In the genomic region with DNA sequence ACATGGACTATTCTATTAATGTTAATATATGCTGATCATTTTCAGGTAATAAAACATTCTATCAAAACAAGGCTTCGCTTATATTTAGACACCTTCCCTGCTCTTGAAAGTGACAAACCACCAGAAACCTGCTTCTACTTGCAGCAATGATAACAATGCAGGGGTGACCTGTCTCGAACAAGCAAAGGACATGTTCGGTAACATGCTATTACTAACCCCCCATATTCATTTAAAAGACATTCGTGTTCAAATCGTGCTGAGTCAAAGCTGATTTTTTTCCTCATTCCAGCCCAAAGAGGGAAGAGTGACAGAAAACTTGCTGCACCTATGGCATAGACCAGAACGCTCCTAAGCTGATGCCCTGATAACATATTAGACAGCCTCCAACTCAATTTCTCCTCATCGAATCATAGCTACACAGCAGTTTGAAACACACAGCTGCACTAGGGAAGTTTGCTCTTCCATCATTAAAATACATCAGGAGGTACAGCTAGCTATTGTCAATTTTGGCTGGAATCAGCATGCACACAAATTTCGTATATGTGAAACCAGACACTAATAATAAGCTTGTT, we compare ENCODE assay signal across 20 cellular contexts.
A peak's percentile ranks its signal among the peaks of the same experiment; 100 is the strongest.
DNase-seq lines count a peak whose midpoint lies in the region; ATAC-seq and TF ChIP-seq lines count a peak whose summit lies in the region.
"Had no signal": no experiment of that assay in that cellular context is flagged by ENCODE, and none has a peak within 500 bp of the region (broad histone marks: within the 10 kb centered on the region; RNA-seq: fewer than 3 reads in every experiment).

No MANE protein-coding gene starts in this region.

- H3K4me2 ChIP-seq in PC-3 (ENCODE audit: low read length), result no peak overlapping the region

- H3K9me2 ChIP-seq in PC-3 (replicated peaks; ENCODE audit: low read length), result no peaks in the 10 kb centered on the region

- H3K9ac ChIP-seq in PC-3 (ENCODE audit: low read length), result no peak overlapping the region

- H3K27ac ChIP-seq in left ventricle myocardium inferior (replicated peaks), result peak overlapping the region; percentile 78
- no peak overlapping the region for H3K27ac ChIP-seq in naive thymus-derived CD4-positive, alpha-beta T cell (ENCODE audit: low read depth, low read length)
- no peak overlapping the region for H3K27ac ChIP-seq in PC-3 (ENCODE audit: low read length)

- no peaks in the 10 kb centered on the region for H3F3A ChIP-seq in PC-3 (ENCODE audit: low read length, unreplicated experiment)

- POLR2A ChIA-PET in naive thymus-derived CD4-positive, alpha-beta T cell (lab: Charles Lee), result interaction anchor here (0.7 kb wide), 1 partner anchor 133 kb away, joined by 3 read pairs; no protein-coding TSS in a partner anchor
- POLR2A ChIA-PET in PC-3 (lab: Charles Lee; ENCODE audit: unreplicated experiment), result no interaction called here

- H3K36me3 ChIP-seq in left ventricle myocardium inferior (no peaks in the 10 kb centered on the region), PC-3 (ENCODE audit: low read depth, low read length) (no peaks in the 10 kb centered on the region)
- no peaks in the 10 kb centered on the region for H3K36me3 ChIP-seq in naive thymus-derived CD4-positive, alpha-beta T cell (ENCODE audit: control insufficient read depth in 2 of 3, insufficient read depth in 3 of 3, low read length in 3 of 3)
- H3K36me3 ChIP-seq: MG63, right atrium auricular region had no signal

- intact Hi-C loops in left ventricle myocardium inferior (cut with micrococcal nuclease) (no loop called here), cardiac septum (cut with DNase I) (loop anchor here (5.0 kb wide), 1 partner anchor 340 kb away; the partner anchor contains the start of gene FOXP1), PC-3 (cut with micrococcal nuclease) (no loop called here)
- intact Hi-C loops in naive thymus-derived CD4-positive, alpha-beta T cell (cut with micrococcal nuclease), result loop anchor here in 1 of 2 donors (1.0 kb wide), 1 partner anchor 11 kb away; no protein-coding TSS in a partner anchor

- ATAC-seq in naive thymus-derived CD4-positive, alpha-beta T cell, result no peak
- no peak for ATAC-seq in PC-3
- ATAC-seq: activated T-helper 17 cell treated with anti-CD3 and anti-CD28 coated beads, Interleukin-2, amount 50 U/mL, for 72 hours; mucosa of descending colon had no signal

- H3K9me3 ChIP-seq in left ventricle myocardium inferior (replicated peaks) (no peaks in the 10 kb centered on the region), PC-3 (ENCODE audit: low read length) (no peaks in the 10 kb centered on the region)
- no peaks in the 10 kb centered on the region for H3K9me3 ChIP-seq in naive thymus-derived CD4-positive, alpha-beta T cell (ENCODE audit: control insufficient read depth in 2 of 3, low read length in 3 of 3)
- H3K9me3 ChIP-seq: MG63, mucosa of descending colon, right atrium auricular region had no signal

- H3K4me1 Mint-ChIP-seq in chondrocyte (ENCODE audit: low read depth) (peaks cover 89% of the 10 kb centered on the region), type B pancreatic cell (ENCODE audit: unreplicated experiment) (peaks cover 72% of the 10 kb centered on the region)
- peaks cover 0 to 89% (median 81%) of the 10 kb centered on the region in 7 donors for H3K4me1 Mint-ChIP-seq in naive thymus-derived CD4-positive, alpha-beta T cell

- no peaks in the 10 kb centered on the region for H3K79me2 ChIP-seq in PC-3 (ENCODE audit: low read length)

- H3K4me1 ChIP-seq in left ventricle myocardium inferior (peaks cover 64% of the 10 kb centered on the region), PC-3 (ENCODE audit: insufficient read depth, low read length) (peaks cover 11% of the 10 kb centered on the region)
- peaks cover 0 to 6% of the 10 kb centered on the region in 2 donors for H3K4me1 ChIP-seq in naive thymus-derived CD4-positive, alpha-beta T cell (ENCODE audit: control insufficient read depth in 2 of 2, insufficient read depth in 2 of 2, low read length in 2 of 2)

- H3K4me3 ChIP-seq in left ventricle myocardium inferior (no peak overlapping the region), PC-3 (ENCODE audit: low read length) (no peak overlapping the region)
- no peak overlapping the region for H3K4me3 ChIP-seq in naive thymus-derived CD4-positive, alpha-beta T cell (ENCODE audit: low read length)
- H3K4me3 ChIP-seq: MG63, mucosa of descending colon, right atrium auricular region had no signal

- TF ChIP-seq CTCF in left ventricle myocardium inferior (IDR thresholded peaks at IDR 0.05; ENCODE audit: borderline replicate concordance) (no peak), chondrocyte (IDR thresholded peaks at IDR 0.05) (no peak), type B pancreatic cell (conservative IDR thresholded peaks at IDR 0.05) (no peak), PC-3 (conservative IDR thresholded peaks at IDR 0.05; ENCODE audit: low read depth, low read length) (no peak)

- H2AFZ ChIP-seq in PC-3 (ENCODE audit: low read length), result no peak overlapping the region

- H4K20me1 ChIP-seq in PC-3 (ENCODE audit: low read length), result no peaks in the 10 kb centered on the region

- CTCF ChIA-PET in naive thymus-derived CD4-positive, alpha-beta T cell (lab: Charles Lee), result interaction anchor here (0.7 kb wide), 1 partner anchor 22 kb away, joined by 5 read pairs; no protein-coding TSS in a partner anchor
- CTCF ChIA-PET in PC-3 (lab: Charles Lee), result no interaction called here

- peaks cover 2% of the 10 kb centered on the region for H3K36me3 Mint-ChIP-seq in chondrocyte (ENCODE audit: low read depth)
- H3K36me3 Mint-ChIP-seq in naive thymus-derived CD4-positive, alpha-beta T cell, result peaks cover 0 to 46% (median 23%) of the 10 kb centered on the region in 5 donors
- peaks cover 8% of the 10 kb centered on the region for H3K36me3 Mint-ChIP-seq in type B pancreatic cell

- peaks cover 2% of the 10 kb centered on the region for H3K9me3 Mint-ChIP-seq in chondrocyte (ENCODE audit: low read depth)
- no peaks in the 10 kb centered on the region for H3K9me3 Mint-ChIP-seq in naive thymus-derived CD4-positive, alpha-beta T cell
- H3K9me3 Mint-ChIP-seq in type B pancreatic cell, result peaks cover 4% of the 10 kb centered on the region
- H3K9me3 Mint-ChIP-seq: activated T-helper 17 cell treated with anti-CD3 and anti-CD28 coated beads, Interleukin-2, amount 50 U/mL, for 72 hours; central memory CD8-positive, alpha-beta T cell; HFFc6 had no signal

- H3K27me3 Mint-ChIP-seq in chondrocyte (ENCODE audit: low read depth), result no peaks in the 10 kb centered on the region
- H3K27me3 Mint-ChIP-seq in naive thymus-derived CD4-positive, alpha-beta T cell, result peaks cover 0 to 6% (median 0%) of the 10 kb centered on the region in 5 donors
- no peaks in the 10 kb centered on the region for H3K27me3 Mint-ChIP-seq in type B pancreatic cell
- H3K27me3 Mint-ChIP-seq: activated T-helper 17 cell treated with anti-CD3 and anti-CD28 coated beads, Interleukin-2, amount 50 U/mL, for 72 hours; CD4-positive, CD25-positive, alpha-beta regulatory T cell; central memory CD8-positive, alpha-beta T cell had no signal

- no peak for DNase-seq in left ventricle myocardium inferior
- DNase-seq in cardiac septum (ENCODE audit: low spot score), result no peak
- DNase-seq in chondrocyte (ENCODE audit: low spot score), result no peak
- no peak for DNase-seq in naive thymus-derived CD4-positive, alpha-beta T cell
- no peak for DNase-seq in type B pancreatic cell (ENCODE audit: extremely low spot score, unreplicated experiment)
- DNase-seq in hippocampal formation (lab: John Stamatoyannopoulos, UW), result no peak
- DNase-seq in PC-3, result no peak
- no peak for DNase-seq in cerebellum (ENCODE audit: low spot score)
- DNase-seq: activated CD4-positive, alpha-beta T cell treated with anti-CD3 and anti-CD28 coated beads for 1 hour; CD4-positive, CD25-positive, alpha-beta regulatory T cell; GDM1; HFFc6; MG63; mucosa of descending colon; NCI-H1436; NCI-H510A treated with DMSO at 0.1 percent for 48 hours; stimulated activated CD4-positive, alpha-beta T cell treated with anti-CD3 and anti-CD28 coated beads, Interleukin-15, amount 100 ng/mL, for 24 hours had no signal

- BruUV-seq in PC-3 (replicated peaks; lab: Mats Ljungman, UMichigan), result no TSS peak

- no peaks in the 10 kb centered on the region for H3K27me3 ChIP-seq in left ventricle myocardium inferior (ENCODE audit: low read depth)
- H3K27me3 ChIP-seq in naive thymus-derived CD4-positive, alpha-beta T cell (ENCODE audit: control insufficient read depth in 2 of 2, insufficient read depth in 2 of 2, low read length in 2 of 2), result no peaks in the 10 kb centered on the region
- no peaks in the 10 kb centered on the region for H3K27me3 ChIP-seq in PC-3 (ENCODE audit: low read length)
- H3K27me3 ChIP-seq: MG63, right atrium auricular region had no signal

- H3K27ac Mint-ChIP-seq in chondrocyte (ENCODE audit: unreplicated experiment) (peak overlapping the region; percentile 60), type B pancreatic cell (peak overlapping the region; percentile 2)
- H3K27ac Mint-ChIP-seq in naive thymus-derived CD4-positive, alpha-beta T cell, result peak overlapping the region in 7 of 9 donors; percentile 2 to 74 (median 29)
- H3K27ac Mint-ChIP-seq: activated T-helper 17 cell treated with anti-CD3 and anti-CD28 coated beads, Interleukin-2, amount 50 U/mL, for 72 hours; HFFc6 had no signal

- H3K4me3 Mint-ChIP-seq in chondrocyte (ENCODE audit: unreplicated experiment), result peak overlapping the region; percentile 33
- H3K4me3 Mint-ChIP-seq in naive thymus-derived CD4-positive, alpha-beta T cell, result no peak overlapping the region
- peak overlapping the region; percentile 64 for H3K4me3 Mint-ChIP-seq in type B pancreatic cell
- H3K4me3 Mint-ChIP-seq: activated T-helper 17 cell treated with anti-CD3 and anti-CD28 coated beads, Interleukin-2, amount 50 U/mL, for 72 hours; central memory CD8-positive, alpha-beta T cell; HFFc6 had no signal

Comparison
In these comparisons a context has a peak if more than half of its experiments do, and no peak if none do; other contexts are left out.
1. H3K27ac Mint-ChIP-seq: peak in every context shown above with its lines; median percentile 60 in chondrocyte; 29 in naive thymus-derived CD4-positive, alpha-beta T cell; 2 in type B pancreatic cell.
2. H3K4me3 Mint-ChIP-seq: peak in chondrocyte (single experiment) and type B pancreatic cell (single experiment); none in naive thymus-derived CD4-positive, alpha-beta T cell (0 of 10).